ENCODE assay signal across 20 cellular contexts in the genomic region with DNA sequence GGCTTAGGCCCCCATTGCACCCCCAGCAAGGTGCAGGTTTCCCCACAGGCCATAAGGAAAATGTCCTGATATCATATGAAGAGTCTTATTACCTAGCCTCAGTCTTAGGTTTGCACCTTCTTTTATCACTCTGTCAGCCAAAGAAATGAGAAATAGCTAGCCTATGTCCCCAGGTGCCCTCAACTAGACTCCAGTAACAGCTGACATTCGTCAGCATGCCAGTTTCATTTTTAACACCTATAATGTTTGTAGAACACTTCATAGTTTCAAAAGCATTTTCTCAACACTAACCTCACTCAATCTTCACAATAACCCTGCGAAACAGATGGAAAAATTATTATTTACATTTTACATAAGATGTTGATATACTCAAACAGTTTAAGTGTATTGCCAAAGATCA. TPM values are rescaled to one million over a fixed set of nuclear protein-coding genes. Genes with fewer than 3 reads are reported as not detected.
"Had no signal": no experiment of that assay in that cellular context is flagged by ENCODE, and none has a peak within 500 bp of the region (broad histone marks: within the 10 kb centered on the region; RNA-seq: fewer than 3 reads in every experiment).

No MANE protein-coding gene starts in this region.

- ATAC-seq: T-cell had no signal

- H3K27me3 ChIP-seq: SJSA1 had no signal

- H3K27ac ChIP-seq: SJSA1, SK-N-MC had no signal

- H3K4me3 ChIP-seq: SJSA1, SK-N-MC had no signal

- H3K9me3 ChIP-seq: SJSA1 had no signal

- H3K4me1 ChIP-seq: SJSA1 had no signal

- DNase-seq: KBM-7, NCI-H1092, NCI-H1105 treated with DMSO at 0.1 percent for 48 hours, NCI-H1436, NCI-H187, NCI-H2081 treated with DMSO at 0.1 percent for 48 hours, NCI-H2171, NCI-H226, NCI-H446, NCI-H524, NCI-H526 treated with DMSO at 0.1 percent for 48 hours, Right ventricle myocardium superior, RPMI8226, SIG-M5, T-cell had no signal

- H3K36me3 ChIP-seq: SJSA1 had no signal

RNA-seq across cellular contexts. Expression of a gene that starts 24.0 kb away (rescaled TPM):
- total RNA-seq: HT-29, LHCN-M2, MCF 10A, Right ventricle myocardium superior, SJSA1, T-cell had no signal

RNA-seq across cellular contexts. Expression of a gene that starts 40.4 kb away (rescaled TPM):
- total RNA-seq: HT-29, LHCN-M2, MCF 10A, Right ventricle myocardium superior, SJSA1 had no signal
